Comparison of ENCODE assay signal across 8 cellular contexts in genomic region chr1:65068202-65069011, GRCh38.
DNase-seq lines count a peak whose midpoint lies in the region; ATAC-seq and TF ChIP-seq lines count a peak whose summit lies in the region.

No MANE protein-coding gene starts in this region.

- intact Hi-C loops in right cardiac atrium (cut with DNase I) = loop anchor here in 3 of 4 donors (5.0 to 10.0 kb wide), 2 partner anchors 136 to 139 kb away; no protein-coding TSS in a partner anchor

- H3K9me3 ChIP-seq in BE2C (no peaks in the 10 kb centered on the region), right cardiac atrium (ENCODE audit: control insufficient read depth, low read length) (no peaks in the 10 kb centered on the region)

- H3K27ac ChIP-seq in right cardiac atrium (ENCODE audit: low read length) = peak overlapping the region; percentile 100

- WGBS in right cardiac atrium = 2% methylated on average over 20 of the region's 20 CpGs

- no peaks in the 10 kb centered on the region for H3K9me3 Mint-ChIP-seq in activated naive CD4-positive, alpha-beta T cell treated with anti-CD3 and anti-CD28 coated beads, Interleukin-2, amount 50 U/mL, for 72 hours

- ATAC-seq in activated naive CD4-positive, alpha-beta T cell treated with anti-CD3 and anti-CD28 coated beads, Interleukin-2, amount 50 U/mL, for 72 hours = peak in 1 of 2 donors; percentile 16
- ATAC-seq in right cardiac atrium (no peak), GM21381 (IDR thresholded peaks at IDR 0.05; ENCODE audit: unreplicated experiment) (no peak)

- no peaks in the 10 kb centered on the region for H3K4me1 ChIP-seq in BE2C
- H3K4me1 ChIP-seq in right cardiac atrium (ENCODE audit: control insufficient read depth, insufficient read depth, low read length) = no peaks in the 10 kb centered on the region

- in situ Hi-C loops in GM13976 (cut with MboI; ENCODE audit: low sequenced_read_pairs, unreplicated experiment) = loop anchor here (25.0 kb wide), 1 partner anchor 619 kb away; no protein-coding TSS in a partner anchor

- H3K4me3 ChIP-seq in BE2C (ENCODE audit: low read depth, low read length) (peak overlapping the region; percentile 76), right cardiac atrium (ENCODE audit: low read length) (peak overlapping the region; percentile 88), retinal pigment epithelial cell (ENCODE audit: low read length) (peak overlapping the region; percentile 87)

- TF ChIP-seq CTCF in BE2C (IDR thresholded peaks at IDR 0.05; ENCODE audit: low read depth, low read length) = no peak
- TF ChIP-seq CTCF in GM13976 (IDR thresholded peaks at IDR 0.05; ENCODE audit: borderline replicate concordance, control extremely low read depth, extremely low read depth, insufficient read depth, missing control alignments) = no peak
- TF ChIP-seq CTCF in retinal pigment epithelial cell (conservative IDR thresholded peaks at IDR 0.05; ENCODE audit: low read depth, low read length) = no peak

- no peaks in the 10 kb centered on the region for H3K36me3 ChIP-seq in BE2C

- no peak for DNase-seq in BE2C
- DNase-seq in GM13976 (ENCODE audit: low spot score) = peak; percentile 34
- peak; percentile 41 for DNase-seq in MV-4-11 (lab: John Stamatoyannopoulos, UW)
- DNase-seq in activated naive CD4-positive, alpha-beta T cell treated with anti-CD3 and anti-CD28 coated beads, Interleukin-2, amount 50 U/mL, for 72 hours (ENCODE audit: low spot score in 2 of 2) = peak in 1 of 2 donors; percentile 23
- no peak for DNase-seq in right cardiac atrium
- DNase-seq in retinal pigment epithelial cell (ENCODE audit: low read depth) = no peak
- no peak for DNase-seq in islet precursor cell

- H3K27me3 ChIP-seq in BE2C (no peaks in the 10 kb centered on the region), right cardiac atrium (ENCODE audit: control insufficient read depth, insufficient read depth) (no peaks in the 10 kb centered on the region)

- H3K36me3 Mint-ChIP-seq in activated naive CD4-positive, alpha-beta T cell treated with anti-CD3 and anti-CD28 coated beads, Interleukin-2, amount 50 U/mL, for 72 hours = peaks cover 6 to 17% of the 10 kb centered on the region in 2 donors

- peak overlapping the region; percentile 98 to 99 for H3K27ac Mint-ChIP-seq in activated naive CD4-positive, alpha-beta T cell treated with anti-CD3 and anti-CD28 coated beads, Interleukin-2, amount 50 U/mL, for 72 hours

Comparison
In these comparisons a context has a peak if more than half of its experiments do, and no peak if none do; other contexts are left out.
1. DNase-seq: peak in GM13976 (single experiment) and MV-4-11 (single experiment); none in BE2C (single experiment), right cardiac atrium (0 of 3), retinal pigment epithelial cell (single experiment) and islet precursor cell (single experiment).
2. Peak in every context shown above with its lines, with median percentiles within 50 percentile points of each other: H3K4me3 ChIP-seq.